8 cellular contexts compared by ENCODE assay signal in genomic region chr15:67066041-67067021, GRCh38. TPM values are rescaled to one million over a fixed set of nuclear protein-coding genes. Genes with fewer than 3 reads are reported as not detected.
A peak's percentile ranks its signal among the peaks of the same experiment; 100 is the strongest.
DNase-seq lines count a peak whose midpoint lies in the region; ATAC-seq and TF ChIP-seq lines count a peak whose summit lies in the region.

No MANE protein-coding gene starts in this region.

- H3K9me3 ChIP-seq in BE2C (no peaks in the 10 kb centered on the region), endocrine pancreas (ENCODE audit: control insufficient read depth, low read length) (no peaks in the 10 kb centered on the region)

- H3K4me1 Mint-ChIP-seq in WTC11 (peaks cover 60% of the 10 kb centered on the region), nephron (peaks cover 64% of the 10 kb centered on the region)

- H3K27me3 Mint-ChIP-seq in WTC11 (ENCODE audit: low read depth) = peaks cover 31% of the 10 kb centered on the region
- peaks cover 9% of the 10 kb centered on the region for H3K27me3 Mint-ChIP-seq in nephron (ENCODE audit: low read depth)

- ATAC-seq in WTC11 (no peak), HG03378 (IDR thresholded peaks at IDR 0.05; ENCODE audit: unreplicated experiment) (no peak), GM21529 (IDR thresholded peaks at IDR 0.05; ENCODE audit: unreplicated experiment) (no peak)

- H3K36me3 ChIP-seq in BE2C (no peaks in the 10 kb centered on the region), endocrine pancreas (ENCODE audit: control insufficient read depth, insufficient read depth, low read length) (no peaks in the 10 kb centered on the region)

- peak overlapping the region; percentile 79 for H3K9ac ChIP-seq in endocrine pancreas (ENCODE audit: control insufficient read depth, insufficient read depth, low read length)

- CTCF ChIA-PET in WTC11 (lab: Charles Lee) = interaction anchor here (0.7 to 1.3 kb wide), 4 partner anchors 36 to 120 kb away, joined by 3 to 6 read pairs (median 4); no protein-coding TSS in a partner anchor

- DNase-seq in BE2C = peak; percentile 41
- no peak for DNase-seq in HFF-Myc (ENCODE audit: extremely low read depth, low read depth)
- DNase-seq in WTC11 (ENCODE audit: low spot score) = no peak
- no peak for DNase-seq in DMS153 treated with DMSO at 0.1 percent for 48 hours (lab: John Stamatoyannopoulos, UW; ENCODE audit: unreplicated experiment)

- TF ChIP-seq CTCF in BE2C (IDR thresholded peaks at IDR 0.05; ENCODE audit: low read depth, low read length) (no peak), HFF-Myc (IDR thresholded peaks at IDR 0.05; ENCODE audit: low read depth, low read length, missing control alignments) (no peak), WTC11 (IDR thresholded peaks at IDR 0.05) (no peak), nephron (IDR thresholded peaks at IDR 0.05; ENCODE audit: unreplicated experiment in 3 of 3) (no peak)

- H3K4me3 Mint-ChIP-seq in WTC11 (peak overlapping the region; percentile 92), nephron (peak overlapping the region; percentile 98 to 100 (median 99))

- H3K36me3 Mint-ChIP-seq in WTC11 (peaks cover 5% of the 10 kb centered on the region), nephron (ENCODE audit: low read depth) (peaks cover 10% of the 10 kb centered on the region)

- H3K4me1 ChIP-seq in BE2C (no peaks in the 10 kb centered on the region), endocrine pancreas (ENCODE audit: control insufficient read depth, insufficient read depth, low read length) (no peaks in the 10 kb centered on the region)

- H3K9me3 Mint-ChIP-seq in WTC11 (no peaks in the 10 kb centered on the region), nephron (no peaks in the 10 kb centered on the region)

- peak overlapping the region; percentile 84 for H3K4me3 ChIP-seq in BE2C (ENCODE audit: low read depth, low read length)
- peak overlapping the region; percentile 98 for H3K4me3 ChIP-seq in HFF-Myc (replicated peaks; ENCODE audit: low read depth, low read length)
- H3K4me3 ChIP-seq in endocrine pancreas (ENCODE audit: control insufficient read depth, insufficient read depth, low read length) = peak overlapping the region; percentile 0

- no peaks in the 10 kb centered on the region for H3K27me3 ChIP-seq in BE2C
- H3K27me3 ChIP-seq in endocrine pancreas (ENCODE audit: control insufficient read depth, insufficient read depth, low read length) = no peaks in the 10 kb centered on the region

- peak overlapping the region; percentile 77; the same call in 1 of the 2 replicates for H3K27ac Mint-ChIP-seq in WTC11
- peak overlapping the region; percentile 94 to 97 (median 96) for H3K27ac Mint-ChIP-seq in nephron

- POLR2A ChIA-PET in WTC11 (lab: Charles Lee) = interaction anchor here (0.6 to 1.2 kb wide), 5 partner anchors 29 to 188 kb away, joined by 3 to 4 read pairs (median 3); partner anchors contain the start of genes AAGAB and IQCH

TF ChIP-seq in WTC11, 78 proteins besides CTCF, POLR2A, EP300 and RAD21:
- TF ChIP-seq ZNF425 (CRISPR knock-in tag; conservative IDR thresholded peaks at IDR 0.05) = no peak
- 0 out of 2 replicates have a peak, but pooled peaks have one; percentile 11 for TF ChIP-seq JUN (CRISPR knock-in tag; IDR thresholded peaks at IDR 0.05)
- 0 out of 2 replicates have a peak, but pooled peaks have one; percentile 28 for TF ChIP-seq NR3C1 (CRISPR knock-in tag; conservative IDR thresholded peaks at IDR 0.05; ENCODE audit: low read depth)
- TF ChIP-seq SP1 (CRISPR knock-in tag; conservative IDR thresholded peaks at IDR 0.05) = no peak
- TF ChIP-seq, protein P1, sequence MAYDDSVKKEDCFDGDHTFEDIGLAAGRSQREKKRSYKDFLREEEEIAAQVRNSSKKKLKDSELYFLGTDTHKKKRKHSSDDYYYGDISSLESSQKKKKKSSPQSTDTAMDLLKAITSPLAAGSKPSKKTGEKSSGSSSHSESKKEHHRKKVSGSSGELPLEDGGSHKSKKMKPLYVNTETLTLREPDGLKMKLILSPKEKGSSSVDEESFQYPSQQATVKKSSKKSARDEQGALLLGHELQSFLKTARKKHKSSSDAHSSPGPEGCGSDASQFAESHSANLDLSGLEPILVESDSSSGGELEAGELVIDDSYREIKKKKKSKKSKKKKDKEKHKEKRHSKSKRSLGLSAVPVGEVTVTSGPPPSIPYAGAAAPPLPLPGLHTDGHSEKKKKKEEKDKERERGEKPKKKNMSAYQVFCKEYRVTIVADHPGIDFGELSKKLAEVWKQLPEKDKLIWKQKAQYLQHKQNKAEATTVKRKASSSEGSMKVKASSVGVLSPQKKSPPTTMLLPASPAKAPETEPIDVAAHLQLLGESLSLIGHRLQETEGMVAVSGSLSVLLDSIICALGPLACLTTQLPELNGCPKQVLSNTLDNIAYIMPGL (CRISPR knock-in tag; IDR thresholded peaks at IDR 0.05) = peak; percentile 27; the same call in 1 of the 2 replicates

RNA-seq across cellular contexts. Expression of gene SMAD3, which starts 0.9 kb away (rescaled TPM):
- 2.1 TPM for polyA plus RNA-seq in BE2C (2012; ENCODE audit: insufficient read depth, insufficient read length, low read depth)
- 20.2 to 34.6 TPM (median 25.0 TPM) in 3 replicates for total RNA-seq in WTC11 (2021)

Comparison
In these comparisons a context has a peak if more than half of its experiments do, and no peak if none do; other contexts are left out.
1. H3K4me3 ChIP-seq: peak in every context shown above with its lines; median percentile 98 in HFF-Myc; 84 in BE2C; 0 in endocrine pancreas.